In the genomic region with DNA sequence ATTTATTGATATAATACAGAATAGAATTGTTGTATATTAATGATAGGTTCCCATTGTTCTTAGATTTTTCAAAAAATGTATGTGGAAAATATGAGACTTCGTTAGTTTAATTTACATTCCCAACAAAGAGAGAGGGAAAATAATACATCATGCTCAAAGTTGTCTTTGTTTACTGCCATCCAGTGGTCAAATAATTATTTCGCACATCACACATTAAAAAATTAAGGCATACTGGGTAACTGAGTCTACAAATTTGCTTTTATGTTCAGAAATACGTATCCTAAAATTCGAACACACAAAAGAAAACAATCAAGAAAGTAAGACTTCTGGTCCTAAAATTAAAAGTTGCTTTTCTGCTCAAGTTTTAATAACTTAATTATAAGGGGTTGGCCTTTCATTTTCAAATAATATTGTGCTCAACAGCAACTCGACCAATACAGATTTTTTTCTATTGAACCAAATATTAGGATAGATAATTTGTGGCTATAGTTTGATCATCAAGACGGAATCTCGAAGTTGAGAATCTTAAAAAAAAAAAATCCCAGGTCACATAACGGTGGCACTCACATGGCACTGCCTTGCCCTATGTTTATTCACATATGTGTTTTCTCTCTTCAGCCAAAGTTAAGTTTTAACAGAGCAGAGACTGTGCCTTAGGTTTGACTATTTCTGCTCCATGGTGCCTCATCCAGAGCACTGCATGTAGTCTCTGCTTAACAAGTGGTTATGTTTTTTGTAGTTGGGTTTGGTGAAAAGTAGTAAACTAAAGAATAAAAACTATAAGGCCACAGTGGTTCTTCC, we compare ENCODE assay signal across 10 cellular contexts. TPM values are rescaled to one million over a fixed set of nuclear protein-coding genes. Genes with fewer than 3 reads are reported as not detected.
A peak's percentile ranks its signal among the peaks of the same experiment; 100 is the strongest.
DNase-seq lines count a peak whose midpoint lies in the region; ATAC-seq and TF ChIP-seq lines count a peak whose summit lies in the region.
"Had no signal": no experiment of that assay in that cellular context is flagged by ENCODE, and none has a peak within 500 bp of the region (broad histone marks: within the 10 kb centered on the region; RNA-seq: fewer than 3 reads in every experiment).

No MANE protein-coding gene starts in this region.

- peaks cover 6% of the 10 kb centered on the region; the same call in 1 of the 2 replicates for H3K4me1 Mint-ChIP-seq in HFFc6 (ENCODE audit: low read depth)
- no peaks in the 10 kb centered on the region for H3K4me1 Mint-ChIP-seq in activated T-helper 17 cell treated with anti-CD3 and anti-CD28 coated beads, Interleukin-2, amount 50 U/mL, for 72 hours

- 0 out of 2 replicates have a peak, but pooled peaks cover 4% of the 10 kb centered on the region for H3K9me3 Mint-ChIP-seq in HFFc6
- no peaks in the 10 kb centered on the region for H3K9me3 Mint-ChIP-seq in activated T-helper 17 cell treated with anti-CD3 and anti-CD28 coated beads, Interleukin-2, amount 50 U/mL, for 72 hours

- no peaks in the 10 kb centered on the region for H3K9me3 ChIP-seq in DND-41 (ENCODE audit: insufficient read depth, low read length, severe bottlenecking)

- no peaks in the 10 kb centered on the region for H3K27me3 Mint-ChIP-seq in HFFc6 (ENCODE audit: insufficient read depth)
- H3K27me3 Mint-ChIP-seq in activated T-helper 17 cell treated with anti-CD3 and anti-CD28 coated beads, Interleukin-2, amount 50 U/mL, for 72 hours = peaks cover 3% of the 10 kb centered on the region

- no peaks in the 10 kb centered on the region for H3K27me3 ChIP-seq in DND-41 (ENCODE audit: insufficient read depth, low read length, poor library complexity)

- no peaks in the 10 kb centered on the region for H4K20me1 ChIP-seq in DND-41 (ENCODE audit: insufficient read depth, low read length)

- H3K27ac Mint-ChIP-seq in HFFc6 = no peak overlapping the region
- H3K27ac Mint-ChIP-seq in activated T-helper 17 cell treated with anti-CD3 and anti-CD28 coated beads, Interleukin-2, amount 50 U/mL, for 72 hours = no peak overlapping the region

- H3K4me3 Mint-ChIP-seq in HFFc6 = no peak overlapping the region
- H3K4me3 Mint-ChIP-seq in activated T-helper 17 cell treated with anti-CD3 and anti-CD28 coated beads, Interleukin-2, amount 50 U/mL, for 72 hours = no peak overlapping the region

- H3K36me3 ChIP-seq in DND-41 (ENCODE audit: insufficient read depth, low read length) = no peaks in the 10 kb centered on the region

- no peak overlapping the region for H2AFZ ChIP-seq in DND-41 (ENCODE audit: low read depth, low read length)

- H3K4me3 ChIP-seq in DND-41 (ENCODE audit: low read depth in 1 of 2, low read length in 2 of 2) = no peak overlapping the region

- no peak overlapping the region for H3K4me2 ChIP-seq in DND-41 (ENCODE audit: insufficient read depth, low read length)

- no peaks in the 10 kb centered on the region for H3K4me1 ChIP-seq in DND-41 (ENCODE audit: insufficient read depth, low read length)

- no peak for ATAC-seq in DND-41 (ENCODE audit: insufficient read depth, low read depth)
- no peak for ATAC-seq in activated T-helper 17 cell treated with anti-CD3 and anti-CD28 coated beads, Interleukin-2, amount 50 U/mL, for 72 hours (replicated peaks)
- ATAC-seq in GM19455 (IDR thresholded peaks at IDR 0.05; ENCODE audit: unreplicated experiment) = no peak
- no peak for ATAC-seq in GM18517 (IDR thresholded peaks at IDR 0.05; ENCODE audit: unreplicated experiment)

- H3K9ac ChIP-seq in DND-41 (ENCODE audit: low read depth, low read length) = no peak overlapping the region

- TF ChIP-seq CTCF in DND-41 (IDR thresholded peaks at IDR 0.05; ENCODE audit: borderline replicate concordance, extremely low read depth, low read length, poor library complexity, severe bottlenecking) = peak; percentile 45
- peak; percentile 84 for TF ChIP-seq CTCF in HFFc6 (IDR thresholded peaks at IDR 0.05)

- no peak for DNase-seq in DND-41
- DNase-seq in HFFc6 = peak; percentile 13
- DNase-seq in astrocyte of the hippocampus (ENCODE audit: low read depth, low spot score) = peak; percentile 28
- DNase-seq in lung microvascular endothelial cell (ENCODE audit: low read depth in 2 of 2) = peak; percentile 23 to 52
- DNase-seq in ecto neural progenitor cell (ENCODE audit: low spot score) = no peak
- DNase-seq: NCI-H524 treated with DMSO at 0.1 percent for 48 hours, occipital lobe had no signal

- H3K36me3 Mint-ChIP-seq in HFFc6 (ENCODE audit: low read depth) = peaks cover 5% of the 10 kb centered on the region; the same call in 1 of the 2 replicates
- no peaks in the 10 kb centered on the region for H3K36me3 Mint-ChIP-seq in activated T-helper 17 cell treated with anti-CD3 and anti-CD28 coated beads, Interleukin-2, amount 50 U/mL, for 72 hours (ENCODE audit: low read depth)

- H3K79me2 ChIP-seq in DND-41 (ENCODE audit: insufficient read depth, low read length) = no peaks in the 10 kb centered on the region

- no peak overlapping the region for H3K27ac ChIP-seq in DND-41 (ENCODE audit: low read length)

RNA-seq across cellular contexts. Expression of a gene that starts 12.3 kb away (rescaled TPM):
- under 1 TPM; 0.37 to 0.69 (median 0.42) TPM for total RNA-seq in HFFc6 (2021; fragmentation: NEBNext Ultra II Directional; extraction: Animal tissue kit (Norgen Biotek cat#: 25700))
- 23.5 and 43.8 TPM in 2 replicates for total RNA-seq in lung microvascular endothelial cell
- not detected for total RNA-seq in activated T-helper 17 cell treated with anti-CD3 and anti-CD28 coated beads, Interleukin-2, amount 50 U/mL, for 72 hours

Comparison
In these comparisons a context has a peak if more than half of its experiments do, and no peak if none do; other contexts are left out.
1. DNase-seq: peak in HFFc6 (single experiment), astrocyte of the hippocampus (single experiment) and lung microvascular endothelial cell (2 of 2); none in DND-41 (single experiment) and ecto neural progenitor cell (single experiment).
2. RNA of a gene that starts 12.3 kb away (total RNA-seq): 23.5 to 43.8 TPM in lung microvascular endothelial cell; 0.37 to 0.69 TPM in HFFc6 and not detected in activated T-helper 17 cell treated with anti-CD3 and anti-CD28 coated beads, Interleukin-2, amount 50 U/mL, for 72 hours; every median in the first group is over 10 times any median in the second.